Comparison of ENCODE assay signal across 17 cellular contexts in the genomic region with DNA sequence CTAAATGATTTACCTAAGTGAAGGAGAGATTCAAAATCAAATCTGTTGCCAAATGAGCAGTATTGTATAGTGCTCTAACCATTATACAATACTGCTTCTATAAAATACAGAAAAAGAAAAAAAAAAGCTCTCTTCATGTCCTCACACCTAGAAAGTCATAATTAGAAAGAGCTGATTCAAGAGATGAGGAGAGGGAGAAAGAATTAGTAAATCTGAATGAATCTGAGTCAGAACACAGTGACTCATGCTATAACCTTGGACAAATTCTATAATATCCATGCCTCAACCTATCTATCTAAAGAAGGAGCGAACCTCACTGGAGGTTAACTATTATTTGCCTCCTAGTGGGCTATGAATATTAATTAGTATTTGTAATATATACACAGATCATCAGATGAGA. TPM values are rescaled to one million over a fixed set of nuclear protein-coding genes. Genes with fewer than 3 reads are reported as not detected.
DNase-seq lines count a peak whose midpoint lies in the region; ATAC-seq and TF ChIP-seq lines count a peak whose summit lies in the region.
"Had no signal": no experiment of that assay in that cellular context is flagged by ENCODE, and none has a peak within 500 bp of the region (broad histone marks: within the 10 kb centered on the region; RNA-seq: fewer than 3 reads in every experiment).

No MANE protein-coding gene starts in this region.

- no peaks in the 10 kb centered on the region for H3K36me3 Mint-ChIP-seq in activated T-helper 17 cell treated with anti-CD3 and anti-CD28 coated beads, Interleukin-2, amount 50 U/mL, for 72 hours (ENCODE audit: low read depth)
- H3K36me3 Mint-ChIP-seq: naive B cell had no signal

- peak; percentile 22 for DNase-seq in ACHN
- peak; percentile 73 for DNase-seq in HCEC 1CT
- peak; percentile 48 for DNase-seq in fibroblast of peridontal ligament (ENCODE audit: extremely low read depth)
- no peak for DNase-seq in globus pallidus (ENCODE audit: low spot score)
- DNase-seq in HT-29 (ENCODE audit: low spot score), result no peak
- no peak for DNase-seq in epidermal melanocyte (ENCODE audit: insufficient read length, low spot score)
- DNase-seq in GM13977 (ENCODE audit: low spot score), result no peak
- DNase-seq: activated effector memory CD4-positive, alpha-beta T cell treated with Interleukin-2 at 50 U/mL for 16 hours; DMS79; Kasumi-1; naive B cell; NCI-H187 treated with DMSO at 0.1 percent for 48 hours; NCI-H526 treated with DMSO at 0.1 percent for 48 hours; psoas muscle; testis had no signal

- peaks cover 25% of the 10 kb centered on the region for H3K4me1 Mint-ChIP-seq in activated T-helper 17 cell treated with anti-CD3 and anti-CD28 coated beads, Interleukin-2, amount 50 U/mL, for 72 hours

- TF ChIP-seq CTCF in GM13977 (IDR thresholded peaks at IDR 0.05; ENCODE audit: extremely low read depth, insufficient read depth, missing control alignments), result no peak

- no peak overlapping the region for H3K4me3 Mint-ChIP-seq in activated T-helper 17 cell treated with anti-CD3 and anti-CD28 coated beads, Interleukin-2, amount 50 U/mL, for 72 hours
- H3K4me3 Mint-ChIP-seq: B cell, naive B cell had no signal

- H3K9me3 Mint-ChIP-seq in activated T-helper 17 cell treated with anti-CD3 and anti-CD28 coated beads, Interleukin-2, amount 50 U/mL, for 72 hours, result no peaks in the 10 kb centered on the region
- H3K9me3 Mint-ChIP-seq: naive B cell had no signal

- peak; percentile 96 for ATAC-seq in activated T-helper 17 cell treated with anti-CD3 and anti-CD28 coated beads, Interleukin-2, amount 50 U/mL, for 72 hours (replicated peaks)
- ATAC-seq: psoas muscle had no signal

- H3K27ac Mint-ChIP-seq in activated T-helper 17 cell treated with anti-CD3 and anti-CD28 coated beads, Interleukin-2, amount 50 U/mL, for 72 hours, result peak overlapping the region; percentile 14
- H3K27ac Mint-ChIP-seq: B cell had no signal

- in situ Hi-C loops in ACHN (cut with HindIII; ENCODE audit: low pct_ligation_motif_present, low pct_unique_long_range_greater_than_20kb, low sequenced_read_pairs), result no loop called here
- in situ Hi-C loops in GM13977 (cut with MboI; ENCODE audit: low pct_unique_long_range_greater_than_20kb, low sequenced_read_pairs, unreplicated experiment), result no loop called here

- H3K27me3 Mint-ChIP-seq in activated T-helper 17 cell treated with anti-CD3 and anti-CD28 coated beads, Interleukin-2, amount 50 U/mL, for 72 hours, result no peaks in the 10 kb centered on the region
- H3K27me3 Mint-ChIP-seq: B cell, naive B cell had no signal

RNA-seq across cellular contexts. Expression of gene AMBRA1, which starts 29.4 kb away (rescaled TPM):
- 10 to 100 TPM; 28.2 to 30.3 TPM for total RNA-seq in activated T-helper 17 cell treated with anti-CD3 and anti-CD28 coated beads, Interleukin-2, amount 50 U/mL, for 72 hours
- 34.0 and 34.1 TPM in 2 replicates for total RNA-seq in HT-29 (2014; rRNA removed; shearing (Covaris generic))

RNA-seq across cellular contexts. Expression of gene HARBI1, which starts 52.6 kb away (rescaled TPM):
- total RNA-seq in activated T-helper 17 cell treated with anti-CD3 and anti-CD28 coated beads, Interleukin-2, amount 50 U/mL, for 72 hours, result 1 to 10 TPM; 2.4 to 4.6 TPM
- 8.0 and 8.3 TPM in 2 replicates for total RNA-seq in HT-29 (2014; rRNA removed; shearing (Covaris generic))

RNA-seq across cellular contexts. Expression of gene ATG13, which starts 52.9 kb away (rescaled TPM):
- total RNA-seq in activated T-helper 17 cell treated with anti-CD3 and anti-CD28 coated beads, Interleukin-2, amount 50 U/mL, for 72 hours, result 10 to 100 TPM; 59.1 to 62.1 TPM
- total RNA-seq in HT-29 (2014; rRNA removed; shearing (Covaris generic)), result 140 and 152 TPM in 2 replicates

Comparison
In these comparisons a context has a peak if more than half of its experiments do, and no peak if none do; other contexts are left out.
1. DNase-seq: peak in ACHN (single experiment), HCEC 1CT (single experiment) and fibroblast of peridontal ligament (single experiment); none in globus pallidus (single experiment), HT-29 (single experiment), epidermal melanocyte (single experiment) and GM13977 (single experiment).